15 cellular contexts compared by ENCODE assay signal in genomic region chr15:74421302-74422245, GRCh38. TPM values are rescaled to one million over a fixed set of nuclear protein-coding genes. Genes with fewer than 3 reads are reported as not detected.
A peak's percentile ranks its signal among the peaks of the same experiment; 100 is the strongest.
DNase-seq lines count a peak whose midpoint lies in the region; ATAC-seq, FAIRE-seq and TF ChIP-seq lines count a peak whose summit lies in the region.
"Had no signal": no experiment of that assay in that cellular context is flagged by ENCODE, and none has a peak within 500 bp of the region (broad histone marks: within the 10 kb centered on the region; RNA-seq: fewer than 3 reads in every experiment).

No MANE protein-coding gene starts in this region.

- peaks cover 96% of the 10 kb centered on the region for H3K36me3 ChIP-seq in OCI-LY3 (replicated peaks; ENCODE audit: low read depth, low read length)
- no peaks in the 10 kb centered on the region for H3K36me3 ChIP-seq in endodermal cell (ENCODE audit: control insufficient read depth, insufficient read depth, low read length)
- no peaks in the 10 kb centered on the region for H3K36me3 ChIP-seq in parathyroid adenoma (ENCODE audit: control insufficient read depth, insufficient read depth, low read length)
- no peaks in the 10 kb centered on the region; the same call in 1 of the 2 replicates for H3K36me3 ChIP-seq in Karpas-422 (ENCODE audit: insufficient read depth, low read length)
- H3K36me3 ChIP-seq: colonic mucosa had no signal

- H3K9ac ChIP-seq in OCI-LY3 (ENCODE audit: low read length) (no peak overlapping the region), endodermal cell (ENCODE audit: extremely low read depth, low read length, poor library complexity, severe bottlenecking) (no peak overlapping the region), parathyroid adenoma (no peak overlapping the region), Karpas-422 (ENCODE audit: low read length) (no peak overlapping the region)

- H3K36me3 Mint-ChIP-seq in endodermal cell (ENCODE audit: low read depth): peaks cover 1% of the 10 kb centered on the region

- DNase-seq in ELF-1 (ENCODE audit: low read depth, low spot score) (peak; percentile 53), endodermal cell (no peak), GM12891 (ENCODE audit: insufficient read length, low spot score) (no peak), Karpas-422 (no peak)
- no peak for DNase-seq in stimulated activated CD4-positive, alpha-beta T cell treated with anti-CD3 and anti-CD28 coated beads, Interleukin-15, amount 100 ng/mL, for 24 hours
- DNase-seq: colonic mucosa; MM.1S; NCI-H774; stimulated activated CD4-positive, alpha-beta T cell treated with anti-CD3 and anti-CD28 coated beads, Interleukin-4, amount 100 ng/mL, for 1 hour; T-helper 9 cell had no signal

- H4K20me1 ChIP-seq in OCI-LY3 (ENCODE audit: insufficient read depth, low read length) (peaks cover 100% of the 10 kb centered on the region), Karpas-422 (ENCODE audit: insufficient read depth, low read depth, low read length) (peaks cover 61% of the 10 kb centered on the region)

- H3K9me3 ChIP-seq in OCI-LY3 (ENCODE audit: insufficient read depth, low read length): no peaks in the 10 kb centered on the region
- H3K9me3 ChIP-seq in endodermal cell (ENCODE audit: control insufficient read depth, low read length): no peaks in the 10 kb centered on the region
- H3K9me3 ChIP-seq in parathyroid adenoma (ENCODE audit: control insufficient read depth, low read length): no peaks in the 10 kb centered on the region
- H3K9me3 ChIP-seq in Karpas-422 (ENCODE audit: low read length): no peaks in the 10 kb centered on the region
- H3K9me3 ChIP-seq: colonic mucosa, upper lobe of left lung had no signal

- WGBS in endodermal cell (ENCODE audit: insufficient coverage in 1 of 2, insufficient read length in 1 of 2), 2 experiments: 85 to 90% methylated on average over 14 to 19 of the region's 20 CpGs

- H3K4me1 Mint-ChIP-seq in endodermal cell: peaks cover 24% of the 10 kb centered on the region

- H3K27me3 ChIP-seq in OCI-LY3 (ENCODE audit: low read depth, low read length) (no peaks in the 10 kb centered on the region), endodermal cell (ENCODE audit: control insufficient read depth, insufficient read depth, low read length, poor library complexity, severe bottlenecking) (no peaks in the 10 kb centered on the region), parathyroid adenoma (ENCODE audit: control insufficient read depth, insufficient read depth, low read length) (no peaks in the 10 kb centered on the region), Karpas-422 (ENCODE audit: low read length) (no peaks in the 10 kb centered on the region)
- H3K27me3 ChIP-seq: colonic mucosa, upper lobe of left lung had no signal

- H3K27me3 Mint-ChIP-seq in endodermal cell (ENCODE audit: insufficient read depth): no peaks in the 10 kb centered on the region

- peak overlapping the region; percentile 34; the same call in 1 of the 2 replicates for H3K4me2 ChIP-seq in OCI-LY3 (ENCODE audit: low read length)
- H3K4me2 ChIP-seq in parathyroid adenoma (ENCODE audit: low read length): no peak overlapping the region
- no peak overlapping the region for H3K4me2 ChIP-seq in Karpas-422 (ENCODE audit: low read depth, low read length, poor library complexity, severe bottlenecking)

- no peak for TF ChIP-seq CTCF in OCI-LY3 (IDR thresholded peaks at IDR 0.05; ENCODE audit: low read depth, low read length)
- no peak for TF ChIP-seq CTCF in endodermal cell (conservative IDR thresholded peaks at IDR 0.05)
- no peak for TF ChIP-seq CTCF in parathyroid adenoma (IDR thresholded peaks at IDR 0.05)

- H2AFZ ChIP-seq in OCI-LY3 (ENCODE audit: low read depth, low read length) (no peak overlapping the region), parathyroid adenoma (no peak overlapping the region), Karpas-422 (ENCODE audit: low read length) (no peak overlapping the region)

- no peak for FAIRE-seq in GM12891 (lab: Jason Lieb, UNC)
- FAIRE-seq: D721Med had no signal

- H3K27ac ChIP-seq in OCI-LY3 (ENCODE audit: low read length): peak overlapping the region; percentile 3; the same call in 1 of the 2 replicates
- H3K27ac ChIP-seq in endodermal cell (ENCODE audit: low read depth, low read length): peak overlapping the region; percentile 72
- H3K27ac ChIP-seq in parathyroid adenoma: peak overlapping the region; percentile 85
- no peak overlapping the region for H3K27ac ChIP-seq in Karpas-422 (ENCODE audit: low read length)
- H3K27ac ChIP-seq: colonic mucosa had no signal

- no peak for ATAC-seq in GM21367 (IDR thresholded peaks at IDR 0.05; ENCODE audit: unreplicated experiment)

- peak overlapping the region; percentile 35 for H3K27ac Mint-ChIP-seq in endodermal cell

- no peaks in the 10 kb centered on the region for H3K9me2 ChIP-seq in Karpas-422 (replicated peaks; ENCODE audit: insufficient read depth, low read length)

- no peak overlapping the region for H3K4me3 Mint-ChIP-seq in endodermal cell

- TF ChIP-seq POLR2A in GM12891 (IDR thresholded peaks at IDR 0.05; ENCODE audit: low read depth, low read length): no peak

- H3K79me2 ChIP-seq in OCI-LY3 (ENCODE audit: low read length) (peaks cover 100% of the 10 kb centered on the region), parathyroid adenoma (peaks cover 6% of the 10 kb centered on the region), Karpas-422 (ENCODE audit: low read length) (peaks cover 5% of the 10 kb centered on the region; the same call in 1 of the 2 replicates)

- H3K4me3 ChIP-seq in OCI-LY3 (ENCODE audit: low read length) (no peak overlapping the region), endodermal cell (ENCODE audit: low read length) (no peak overlapping the region), parathyroid adenoma (ENCODE audit: low read depth, low read length) (no peak overlapping the region), Karpas-422 (ENCODE audit: low read length) (no peak overlapping the region)
- H3K4me3 ChIP-seq: colonic mucosa, upper lobe of left lung had no signal

- H3K4me1 ChIP-seq in OCI-LY3 (ENCODE audit: low read length) (peaks cover 93% of the 10 kb centered on the region), endodermal cell (ENCODE audit: control insufficient read depth, insufficient read depth, low read length) (peaks cover 19% of the 10 kb centered on the region), parathyroid adenoma (peaks cover 35% of the 10 kb centered on the region), Karpas-422 (ENCODE audit: low read length) (peaks cover 78% of the 10 kb centered on the region)
- H3K4me1 ChIP-seq: colonic mucosa had no signal

- H3K9me3 Mint-ChIP-seq in endodermal cell: no peaks in the 10 kb centered on the region

TF ChIP-seq in GM12891, 5 proteins besides CTCF, POLR2A, EP300 and RAD21:
- TF ChIP-seq SPI1 (IDR thresholded peaks at IDR 0.05; ENCODE audit: low read depth, low read length) (no peak), PAX5 (IDR thresholded peaks at IDR 0.05; ENCODE audit: insufficient read depth, low read length, severe bottlenecking) (no peak), POLR2AphosphoS5 (IDR thresholded peaks at IDR 0.05; ENCODE audit: low read depth, low read length) (no peak), TAF1 (IDR thresholded peaks at IDR 0.05; ENCODE audit: low read depth, low read length) (no peak), POU2F2 (IDR thresholded peaks at IDR 0.05; ENCODE audit: low read depth, low read length) (no peak)

RNA-seq across cellular contexts. Expression of gene SEMA7A, which starts 12.2 kb away (rescaled TPM):
- 1 to 10 TPM; 8.1 to 8.2 TPM for total RNA-seq in endodermal cell
- polyA plus RNA-seq in endodermal cell (2013, experiment 1 of 2): 21.8 TPM
- 21.5 TPM for polyA plus RNA-seq in endodermal cell (2013, experiment 2 of 2)
- 51.0 TPM for polyA plus RNA-seq in GM12891 (2012; ENCODE audit: low read depth, missing spikeins)
- total RNA-seq in Karpas-422 (2014; rRNA removed; shearing (Covaris generic); ENCODE audit: low replicate concordance): 41.6 and 49.1 TPM in 2 replicates

RNA-seq across cellular contexts. Expression of gene UBL7, which starts 39.4 kb away (rescaled TPM):
- 10 to 100 TPM; 38.5 to 52.6 TPM for total RNA-seq in endodermal cell
- polyA plus RNA-seq in endodermal cell (2013, experiment 1 of 2): 62.0 TPM
- polyA plus RNA-seq in endodermal cell (2013, experiment 2 of 2): 50.5 TPM
- 105 TPM for polyA plus RNA-seq in GM12891 (2012; ENCODE audit: low read depth, missing spikeins)
- 71.3 and 84.2 TPM in 2 replicates for total RNA-seq in Karpas-422 (2014; rRNA removed; shearing (Covaris generic); ENCODE audit: low replicate concordance)

RNA-seq across cellular contexts. Expression of gene CYP11A1, which starts 54.1 kb away (rescaled TPM):
- total RNA-seq in endodermal cell: 1 to 10 TPM; 4.8 to 5.3 TPM
- 1.1 TPM for polyA plus RNA-seq in endodermal cell (2013, experiment 1 of 2)
- polyA plus RNA-seq in endodermal cell (2013, experiment 2 of 2): 1.0 TPM
- polyA plus RNA-seq in GM12891 (2012; ENCODE audit: low read depth, missing spikeins): 0.54 TPM
- total RNA-seq in Karpas-422 (2014; rRNA removed; shearing (Covaris generic); ENCODE audit: low replicate concordance): not detected in 2 replicates
